11 cellular contexts compared by ENCODE assay signal in genomic region chr7:2687338-2687869, GRCh38. TPM values are rescaled to one million over a fixed set of nuclear protein-coding genes. Genes with fewer than 3 reads are reported as not detected.
DNase-seq lines count a peak whose midpoint lies in the region; ATAC-seq and TF ChIP-seq lines count a peak whose summit lies in the region.
"Had no signal": no experiment of that assay in that cellular context is flagged by ENCODE, and none has a peak within 500 bp of the region (broad histone marks: within the 10 kb centered on the region; RNA-seq: fewer than 3 reads in every experiment).

No MANE protein-coding gene starts in this region.

- H3K4me3 ChIP-seq in suprapubic skin, result peak overlapping the region; percentile 39

- H3K4me1 ChIP-seq in foreskin keratinocyte, result no peaks in the 10 kb centered on the region
- peaks cover 20% of the 10 kb centered on the region for H3K4me1 ChIP-seq in suprapubic skin
- H3K4me1 ChIP-seq: parathyroid adenoma had no signal

- DNase-seq in NCI-H2227 (lab: John Stamatoyannopoulos, UW; ENCODE audit: unreplicated experiment) (peak; percentile 36), NCI-H2227 treated with DMSO at 0.1 percent for 48 hours (lab: John Stamatoyannopoulos, UW) (no peak), RPMI7951 (ENCODE audit: low read depth) (peak; percentile 97), foreskin keratinocyte (no peak), suprapubic skin (ENCODE audit: low spot score in 2 of 2) (no peak), NCI-H1436 treated with DMSO at 0.1 percent for 48 hours (lab: John Stamatoyannopoulos, UW) (no peak), hippocampal formation (lab: John Stamatoyannopoulos, UW) (no peak)
- DNase-seq: NCI-H2171; stimulated activated naive CD4-positive, alpha-beta T cell treated with Interleukin-2 at 50 U/mL for 16 hours had no signal

- peak; percentile 7 for ATAC-seq in foreskin keratinocyte
- no peak for ATAC-seq in HG02884 (IDR thresholded peaks at IDR 0.05; ENCODE audit: unreplicated experiment)

- no peak overlapping the region for H3K27ac ChIP-seq in foreskin keratinocyte
- H3K27ac ChIP-seq in suprapubic skin, result no peak overlapping the region
- H3K27ac ChIP-seq: parathyroid adenoma had no signal

- no peak for TF ChIP-seq CTCF in foreskin keratinocyte (conservative IDR thresholded peaks at IDR 0.05)
- TF ChIP-seq CTCF in suprapubic skin (IDR thresholded peaks at IDR 0.05), result no peak

- TF ChIP-seq EP300 in suprapubic skin (IDR thresholded peaks at IDR 0.05), result no peak

- H3K36me3 ChIP-seq in suprapubic skin, result no peaks in the 10 kb centered on the region

- peaks cover 41% of the 10 kb centered on the region for H3K27me3 ChIP-seq in foreskin keratinocyte
- peaks cover 50% of the 10 kb centered on the region for H3K27me3 ChIP-seq in suprapubic skin

- TF ChIP-seq POLR2A in suprapubic skin (IDR thresholded peaks at IDR 0.05), result no peak

- WGBS in suprapubic skin, result 51% methylated on average over 17 of the region's 17 CpGs

- H3K9me3 ChIP-seq in suprapubic skin, result no peaks in the 10 kb centered on the region

RNA-seq across cellular contexts. Expression of gene AMZ1, which starts 0.6 kb away (rescaled TPM):
- total RNA-seq in RPMI7951 (2014; rRNA removed; shearing (Covaris generic)), result 4.9 and 8.5 TPM in 2 replicates
- not detected in 2 replicates for total RNA-seq in foreskin keratinocyte
- polyA plus RNA-seq in foreskin keratinocyte, result not detected in 2 replicates
- under 1 TPM in 1 of 4 donors, not detected in 3; 0.17 TPM for total RNA-seq in suprapubic skin

RNA-seq across cellular contexts. Expression of gene TTYH3, which starts 55.6 kb away (rescaled TPM):
- total RNA-seq in RPMI7951 (2014; rRNA removed; shearing (Covaris generic)), result 20.5 and 34.9 TPM in 2 replicates
- total RNA-seq in foreskin keratinocyte, result 28.6 and 33.6 TPM in 2 replicates
- polyA plus RNA-seq in foreskin keratinocyte, result 30.3 and 31.0 TPM in 2 replicates
- total RNA-seq in suprapubic skin, result 10 to 100 TPM; 14.0 to 26.3 (median 19.5) TPM

Comparison
In these comparisons a context has a peak if more than half of its experiments do, and no peak if none do; other contexts are left out.
1. DNase-seq: peak in NCI-H2227 (single experiment) and RPMI7951 (single experiment); none in NCI-H2227 treated with DMSO at 0.1 percent for 48 hours (single experiment), foreskin keratinocyte (0 of 2), suprapubic skin (0 of 2), NCI-H1436 treated with DMSO at 0.1 percent for 48 hours (single experiment) and hippocampal formation (0 of 2).